Comparison of ENCODE assay signal across 16 cellular contexts in genomic region chrX:23749129-23749528, GRCh38. TPM values are rescaled to one million over a fixed set of nuclear protein-coding genes. Genes with fewer than 3 reads are reported as not detected.
DNase-seq lines count a peak whose midpoint lies in the region; ATAC-seq and TF ChIP-seq lines count a peak whose summit lies in the region.
"Had no signal": no experiment of that assay in that cellular context is flagged by ENCODE, and none has a peak within 500 bp of the region (broad histone marks: within the 10 kb centered on the region; RNA-seq: fewer than 3 reads in every experiment).

No MANE protein-coding gene starts in this region.

- no peaks in the 10 kb centered on the region for H3K27me3 Mint-ChIP-seq in WTC11 (ENCODE audit: low read depth)
- no peaks in the 10 kb centered on the region for H3K27me3 Mint-ChIP-seq in type B pancreatic cell
- H3K27me3 Mint-ChIP-seq in osteocyte (ENCODE audit: unreplicated experiment): no peaks in the 10 kb centered on the region
- H3K27me3 Mint-ChIP-seq: CD4-positive, alpha-beta memory T cell had no signal

- H3K9me3 Mint-ChIP-seq in WTC11: no peaks in the 10 kb centered on the region
- H3K9me3 Mint-ChIP-seq in type B pancreatic cell: no peaks in the 10 kb centered on the region
- no peaks in the 10 kb centered on the region for H3K9me3 Mint-ChIP-seq in osteocyte (ENCODE audit: unreplicated experiment)
- H3K9me3 Mint-ChIP-seq: CD4-positive, alpha-beta memory T cell had no signal

- TF ChIP-seq CTCF in HEK293 (tag by site-specific recombination; IDR thresholded peaks at IDR 0.05): no peak
- TF ChIP-seq CTCF in WTC11 (IDR thresholded peaks at IDR 0.05): no peak
- no peak for TF ChIP-seq CTCF in lung (IDR thresholded peaks at IDR 0.05; ENCODE audit: control extremely low read depth, extremely low read depth)
- TF ChIP-seq CTCF in type B pancreatic cell (conservative IDR thresholded peaks at IDR 0.05): no peak
- TF ChIP-seq CTCF in osteocyte (IDR thresholded peaks at IDR 0.05): no peak

- H3K4me3 ChIP-seq in HEK293 (ENCODE audit: low read depth, low read length): no peak overlapping the region
- no peak overlapping the region for H3K4me3 ChIP-seq in lung
- H3K4me3 ChIP-seq: HAP-1 had no signal

- no peaks in the 10 kb centered on the region for H3K27me3 ChIP-seq in lung (ENCODE audit: control insufficient read depth, insufficient read depth)

- ATAC-seq in WTC11 (no peak), lung (ENCODE audit: insufficient read depth, low FRiP score) (peak; percentile 27)

- no peak overlapping the region for H3K27ac ChIP-seq in HEK293 (ENCODE audit: extremely low read depth, low read depth, low read length)
- H3K27ac ChIP-seq in lung (ENCODE audit: low read depth in 1 of 2, low read length in 1 of 2): no peak overlapping the region

- H3K36me3 ChIP-seq in HEK293 (ENCODE audit: control insufficient read depth in 2 of 2, insufficient read depth in 1 of 2, low read length in 2 of 2): no peaks in the 10 kb centered on the region
- no peaks in the 10 kb centered on the region for H3K36me3 ChIP-seq in lung (ENCODE audit: control insufficient read depth in 2 of 2, insufficient read depth in 2 of 2, low read length in 2 of 2)
- H3K36me3 ChIP-seq: HAP-1 had no signal

- POLR2A ChIA-PET in HEK293 (lab: Yijun Ruan, JAX): interaction anchor here (1.2 kb wide), 1 partner anchor 34 kb away, joined by 5 read pairs; the partner anchor contains the start of gene SAT1
- POLR2A ChIA-PET in WTC11 (lab: Charles Lee): no interaction called here

- H3K4me1 Mint-ChIP-seq in WTC11 (no peaks in the 10 kb centered on the region), type B pancreatic cell (ENCODE audit: unreplicated experiment) (no peaks in the 10 kb centered on the region), osteocyte (ENCODE audit: unreplicated experiment) (peaks cover 13% of the 10 kb centered on the region)

- H3K36me3 Mint-ChIP-seq in WTC11: no peaks in the 10 kb centered on the region
- no peaks in the 10 kb centered on the region for H3K36me3 Mint-ChIP-seq in type B pancreatic cell
- H3K36me3 Mint-ChIP-seq in osteocyte (ENCODE audit: unreplicated experiment): no peaks in the 10 kb centered on the region
- H3K36me3 Mint-ChIP-seq: CD4-positive, alpha-beta memory T cell had no signal

- H3K9me3 ChIP-seq in HEK293 (ENCODE audit: control insufficient read depth, insufficient read depth, low read depth, low read length): no peaks in the 10 kb centered on the region
- peaks cover 0 to 2% of the 10 kb centered on the region in 2 donors for H3K9me3 ChIP-seq in lung (ENCODE audit: control insufficient read depth in 2 of 2, insufficient read depth in 1 of 2, low read length in 1 of 2)
- H3K9me3 ChIP-seq: HAP-1 had no signal

- H3K4me3 Mint-ChIP-seq in WTC11 (no peak overlapping the region), type B pancreatic cell (no peak overlapping the region), osteocyte (ENCODE audit: unreplicated experiment) (no peak overlapping the region)
- H3K4me3 Mint-ChIP-seq: CD4-positive, alpha-beta memory T cell had no signal

- H3K27ac Mint-ChIP-seq in WTC11 (peak overlapping the region; percentile 38; the same call in 1 of the 2 replicates), type B pancreatic cell (no peak overlapping the region), osteocyte (ENCODE audit: unreplicated experiment) (no peak overlapping the region)

- 86 to 94% methylated on average over 4 of the region's 4 CpGs for WGBS in lung, 2 donors

- DNase-seq in WTC11 (ENCODE audit: low spot score) (no peak), lung (ENCODE audit: low spot score) (no peak), type B pancreatic cell (ENCODE audit: extremely low spot score, unreplicated experiment) (no peak), osteocyte (ENCODE audit: extremely low spot score, unreplicated experiment) (no peak), cerebellum (ENCODE audit: low spot score) (no peak)
- DNase-seq: 8988T; C1 segment of cervical spinal cord; Calu3; CD4-positive, alpha-beta memory T cell; COR-L47; DMS53; DMS79 treated with DMSO at 0.1 percent for 48 hours; GF-D8; GOT3 had no signal

- H3K4me1 ChIP-seq in HEK293 (ENCODE audit: control insufficient read depth, insufficient read depth, low read length) (no peaks in the 10 kb centered on the region), lung (ENCODE audit: control insufficient read depth in 2 of 2, insufficient read depth in 2 of 2, low read length in 2 of 2) (peaks cover 0 to 3% of the 10 kb centered on the region in 2 donors)

- CTCF ChIA-PET in HEK293 (lab: Yijun Ruan, JAX): interaction anchor here (0.7 kb wide), 1 partner anchor 55 kb away, joined by 3 read pairs; no protein-coding TSS in a partner anchor
- CTCF ChIA-PET in WTC11 (lab: Charles Lee): interaction anchor here (1.4 kb wide), 1 partner anchor 153 kb away, joined by 3 read pairs; no protein-coding TSS in a partner anchor

TF ChIP-seq in HEK293, 187 proteins besides CTCF, POLR2A, EP300 and RAD21:
- TF ChIP-seq GLIS2 (tag by site-specific recombination; IDR thresholded peaks at IDR 0.05) (no peak), PRDM10 (tag by site-specific recombination; IDR thresholded peaks at IDR 0.05) (0 out of 2 replicates have a peak, but pooled peaks have one; percentile 58), ZNF529 (tag by site-specific recombination; IDR thresholded peaks at IDR 0.05; ENCODE audit: insufficient replicate concordance) (no peak)

TF ChIP-seq in WTC11, 78 proteins besides CTCF, POLR2A, EP300 and RAD21:
- no peak for TF ChIP-seq RORB (CRISPR knock-in tag; IDR thresholded peaks at IDR 0.05)
- no peak for TF ChIP-seq ZNF281 (CRISPR knock-in tag; IDR thresholded peaks at IDR 0.05)
- TF ChIP-seq RELA (CRISPR knock-in tag; IDR thresholded peaks at IDR 0.05; ENCODE audit: borderline replicate concordance): no peak
- TF ChIP-seq NR1H2 (CRISPR knock-in tag; IDR thresholded peaks at IDR 0.05): no peak
- TF ChIP-seq ZNF416 (CRISPR knock-in tag; IDR thresholded peaks at IDR 0.05): no peak
- no peak for TF ChIP-seq MLX (CRISPR knock-in tag; IDR thresholded peaks at IDR 0.05)
- no peak for TF ChIP-seq FOXK1 (CRISPR knock-in tag; IDR thresholded peaks at IDR 0.05)

RNA-seq across cellular contexts. Expression of gene ACOT9, which starts 6.1 kb away (rescaled TPM):
- total RNA-seq in WTC11 (2021) (27.6 to 32.6 TPM (median 29.3 TPM) in 3 replicates), lung (10 to 100 TPM; 30.5 to 46.7 TPM), type B pancreatic cell (ENCODE audit: low replicate concordance) (37.9 and 51.2 TPM in 2 replicates), osteocyte (53.8 and 57.9 TPM in 2 replicates), cerebellum (21.7 TPM)
- 10 to 100 TPM; 44.0 to 46.2 TPM for polyA plus RNA-seq in lung

RNA-seq across cellular contexts. Expression of gene SAT1, which starts 33.8 kb away (rescaled TPM):
- total RNA-seq in WTC11 (2021): 52.6 to 70.7 TPM (median 55.8 TPM) in 3 replicates
- 100 to 1,000 TPM; 606 to 620 TPM for total RNA-seq in lung
- polyA plus RNA-seq in lung: 1,000 to 10,000 TPM; 1,806 to 2,339 TPM
- 440 and 517 TPM in 2 replicates for total RNA-seq in type B pancreatic cell (ENCODE audit: low replicate concordance)
- 216 and 234 TPM in 2 replicates for total RNA-seq in osteocyte
- 56.0 TPM for total RNA-seq in cerebellum
